ENCODE assay signal across 1 cellular context in genomic region chr9:97259834-97260514, GRCh38. TPM values are rescaled to one million over a fixed set of nuclear protein-coding genes. Genes with fewer than 3 reads are reported as not detected.
"Had no signal": no experiment of that assay in that cellular context is flagged by ENCODE, and none has a peak within 500 bp of the region (broad histone marks: within the 10 kb centered on the region; RNA-seq: fewer than 3 reads in every experiment).

No MANE protein-coding gene starts in this region.

RNA-seq across cellular contexts. Expression of gene CCDC180, which starts 47.5 kb away (rescaled TPM):
- total RNA-seq: myocyte had no signal
